In the genomic region with DNA sequence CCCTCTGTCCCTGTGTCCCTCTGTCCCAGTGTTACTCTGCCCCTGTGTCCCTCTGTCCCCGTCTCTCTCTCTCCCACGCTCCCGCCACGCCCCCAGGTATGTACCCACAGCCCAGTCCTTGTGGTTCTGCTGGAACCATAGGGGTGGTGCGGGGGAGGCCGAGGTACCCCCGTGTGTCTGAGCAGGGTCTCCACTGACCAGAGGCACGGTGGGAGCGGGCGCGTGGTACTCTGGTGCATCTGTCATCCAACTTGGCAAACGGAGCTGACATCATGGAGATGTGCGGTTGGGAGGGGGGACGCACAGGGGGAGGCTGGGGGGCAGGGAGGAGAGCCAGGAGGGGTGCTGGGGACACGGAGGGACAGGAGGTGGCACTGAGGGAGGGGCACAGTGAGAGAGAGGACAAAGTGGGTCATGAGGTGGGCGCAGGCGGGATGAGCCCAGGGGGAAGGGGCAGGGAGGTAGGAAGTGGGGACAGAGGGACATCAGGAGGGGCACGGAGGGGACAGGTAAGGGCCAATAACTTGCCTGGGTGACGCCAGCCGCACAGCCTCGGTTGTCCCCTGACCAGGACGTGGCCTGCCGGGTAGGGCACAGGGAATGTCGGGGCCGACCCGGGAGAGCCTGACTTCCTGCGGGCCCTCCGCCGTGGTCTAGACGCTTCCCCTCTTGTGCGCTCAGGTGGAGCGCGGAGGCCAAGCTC, we compare ENCODE assay signal across 16 cellular contexts.
DNase-seq lines count a peak whose midpoint lies in the region; ATAC-seq, FAIRE-seq and TF ChIP-seq lines count a peak whose summit lies in the region.
"Had no signal": no experiment of that assay in that cellular context is flagged by ENCODE, and none has a peak within 500 bp of the region (broad histone marks: within the 10 kb centered on the region; RNA-seq: fewer than 3 reads in every experiment).

No MANE protein-coding gene starts in this region.

- H3K18ac ChIP-seq in H1 (ENCODE audit: extremely low read depth, low read length): no peak overlapping the region
- no peak overlapping the region for H3K18ac ChIP-seq in mesenchymal stem cell (ENCODE audit: low read depth in 1 of 2, low read length in 2 of 2)

- no peak for TF ChIP-seq POLR2A in H1 (IDR thresholded peaks at IDR 0.05; ENCODE audit: control extremely low read depth in 1 of 2, low read depth in 2 of 2, low read length in 2 of 2)

- no peak for TF ChIP-seq RAD21 in H1 (IDR thresholded peaks at IDR 0.05 in 1 of 2, conservative IDR thresholded peaks at IDR 0.05 in 1 of 2; ENCODE audit: low read depth in 2 of 2, low read length in 2 of 2)

- H3K23ac ChIP-seq in H1 (ENCODE audit: insufficient read length) (no peak overlapping the region), mesenchymal stem cell (ENCODE audit: low read length in 2 of 2) (no peak overlapping the region)

- no peaks in the 10 kb centered on the region for H3K4me1 ChIP-seq in H1 (replicated peaks in 1 of 4; ENCODE audit: control insufficient read depth in 3 of 4, insufficient read depth in 4 of 4, low read length in 3 of 4)
- H3K4me1 ChIP-seq in mesenchymal stem cell (ENCODE audit: control insufficient read depth, insufficient read depth, low read depth, low read length): peaks cover 2% of the 10 kb centered on the region
- no peaks in the 10 kb centered on the region for H3K4me1 ChIP-seq in aorta (ENCODE audit: control insufficient read depth in 1 of 2, insufficient read depth in 2 of 2, low read length in 2 of 2)
- H3K4me1 ChIP-seq: BE2C had no signal

- H3K79me2 ChIP-seq in H1 (ENCODE audit: control insufficient read depth in 1 of 2, insufficient read depth in 2 of 2, low read length in 2 of 2): no peaks in the 10 kb centered on the region

- H3K36me3 ChIP-seq in H1 (ENCODE audit: control insufficient read depth in 2 of 4, insufficient read depth in 4 of 4, low read length in 3 of 4) (no peaks in the 10 kb centered on the region), mesenchymal stem cell (ENCODE audit: control insufficient read depth in 1 of 2, insufficient read depth in 2 of 2, low read depth in 1 of 2, low read length in 2 of 2) (no peaks in the 10 kb centered on the region), aorta (ENCODE audit: control insufficient read depth in 1 of 2, insufficient read depth in 2 of 2, low read length in 1 of 2) (no peaks in the 10 kb centered on the region)
- H3K36me3 ChIP-seq: BE2C had no signal

- no peaks in the 10 kb centered on the region for H3K9me3 ChIP-seq in H1 (ENCODE audit: insufficient read depth in 2 of 2, low read depth in 1 of 2, low read length in 1 of 2)
- no peaks in the 10 kb centered on the region for H3K9me3 ChIP-seq in mesenchymal stem cell (ENCODE audit: control insufficient read depth, low read length)
- H3K9me3 ChIP-seq in aorta (ENCODE audit: control insufficient read depth, low read length): no peaks in the 10 kb centered on the region
- H3K9me3 ChIP-seq: BE2C had no signal

- H2BK15ac ChIP-seq in H1 (ENCODE audit: low read length) (0 out of 2 replicates have a peak overlapping the region, but pooled peaks have one; percentile 67), mesenchymal stem cell (ENCODE audit: low read depth, poor library complexity, severe bottlenecking) (no peak overlapping the region)

- peak; percentile 22 for ATAC-seq in aorta (ENCODE audit: low FRiP score)

- no peak overlapping the region for H3K4me2 ChIP-seq in H1 (ENCODE audit: insufficient read depth in 1 of 2, low read depth in 2 of 2, low read length in 2 of 2)
- no peak overlapping the region for H3K4me2 ChIP-seq in mesenchymal stem cell (ENCODE audit: low read length, poor library complexity, severe bottlenecking)

- H2BK20ac ChIP-seq in H1 (ENCODE audit: low read length): 0 out of 2 replicates have a peak overlapping the region, but pooled peaks have one; percentile 43

- TF ChIP-seq EP300 in H1 (IDR thresholded peaks at IDR 0.05; ENCODE audit: borderline replicate concordance in 1 of 2, low read depth in 2 of 2, low read length in 2 of 2): no peak

- H4K8ac ChIP-seq in H1 (ENCODE audit: extremely low read depth, insufficient read depth, low read length): no peak overlapping the region
- H4K8ac ChIP-seq in mesenchymal stem cell (ENCODE audit: low read length): no peak overlapping the region

- H3K79me1 ChIP-seq in H1 (ENCODE audit: low read depth, low read length) (no peaks in the 10 kb centered on the region), mesenchymal stem cell (replicated peaks; ENCODE audit: low read length, poor library complexity, severe bottlenecking) (no peaks in the 10 kb centered on the region)

- no peak overlapping the region for H2BK120ac ChIP-seq in H1 (replicated peaks; ENCODE audit: low read depth, low read length)
- no peak overlapping the region for H2BK120ac ChIP-seq in mesenchymal stem cell (ENCODE audit: low read depth, low read length)

- no peak for TF ChIP-seq CTCF in H1 (IDR thresholded peaks at IDR 0.05; ENCODE audit: control extremely low read depth in 1 of 3, insufficient read depth in 1 of 3, low read depth in 1 of 3, low read length in 3 of 3)

- H3K56ac ChIP-seq in H1 (replicated peaks; ENCODE audit: insufficient read length, low read depth, low read length): no peak overlapping the region

- intact Hi-C loops in posterior vena cava (cut with DNase I) (no loop called here), aorta (cut with DNase I) (no loop called here)

- POLR2A ChIA-PET in H1 (lab: Charles Lee; ENCODE audit: partially characterized antibody): no interaction called here

- peak overlapping the region; percentile 1 for H4K91ac ChIP-seq in H1 (replicated peaks; ENCODE audit: insufficient read length, low read length)
- peak overlapping the region; percentile 56 for H4K91ac ChIP-seq in mesenchymal stem cell (ENCODE audit: low read length)

- H2AFZ ChIP-seq in H1 (ENCODE audit: low read length) (no peak overlapping the region), mesenchymal stem cell (ENCODE audit: low read depth, low read length) (no peak overlapping the region)

- H3K4me3 ChIP-seq in H1 (ENCODE audit: extremely low read depth in 1 of 4, insufficient read depth in 2 of 4, low read depth in 3 of 4, low read length in 4 of 4) (no peak overlapping the region), mesenchymal stem cell (ENCODE audit: insufficient read depth in 1 of 2, low read depth in 1 of 2, low read length in 2 of 2) (peak overlapping the region in 1 of 2 experiments; percentile 10), aorta (ENCODE audit: low read length in 2 of 2) (no peak overlapping the region)

- CTCF ChIA-PET in H1 (lab: Charles Lee; ENCODE audit: partially characterized antibody): interaction anchor here (1.3 to 3.1 kb wide), 2 partner anchors 15 to 20 kb away, joined by 3 to 14 read pairs; no protein-coding TSS in a partner anchor

- H4K20me1 ChIP-seq in H1 (replicated peaks in 1 of 2; ENCODE audit: control insufficient read depth in 1 of 2, insufficient read depth in 2 of 2, low read length in 2 of 2): no peaks in the 10 kb centered on the region

- FAIRE-seq in H1 (lab: Jason Lieb, UNC): no peak
- FAIRE-seq: A204.1, GM12891, HTR-8/SVneo had no signal

- no peaks in the 10 kb centered on the region for H3K27me3 ChIP-seq in H1 (replicated peaks in 1 of 4; ENCODE audit: control insufficient read depth in 3 of 4, extremely low read depth in 1 of 4, insufficient read depth in 3 of 4, low read length in 3 of 4)
- peaks cover 4 to 13% of the 10 kb centered on the region in 2 experiments for H3K27me3 ChIP-seq in mesenchymal stem cell (ENCODE audit: control insufficient read depth in 1 of 2, insufficient read depth in 1 of 2, low read length in 2 of 2)
- H3K27me3 ChIP-seq in aorta (ENCODE audit: control insufficient read depth in 1 of 2, insufficient read depth in 2 of 2, low read length in 1 of 2): no peaks in the 10 kb centered on the region
- H3K27me3 ChIP-seq: BE2C had no signal

- H3K27ac ChIP-seq in H1 (ENCODE audit: low read depth, low read length): no peak overlapping the region
- no peak overlapping the region for H3K27ac ChIP-seq in mesenchymal stem cell (ENCODE audit: low read length, poor library complexity, severe bottlenecking)
- no peak overlapping the region for H3K27ac ChIP-seq in aorta (ENCODE audit: low read depth in 1 of 2, low read length in 2 of 2)
- H3K27ac ChIP-seq: C4-2B had no signal

- no peak overlapping the region for H2BK5ac ChIP-seq in H1 (ENCODE audit: low read depth, low read length)
- H2BK5ac ChIP-seq in mesenchymal stem cell (ENCODE audit: low read depth, low read length, poor library complexity, severe bottlenecking): no peak overlapping the region

- H2AK5ac ChIP-seq in H1 (ENCODE audit: low read depth, low read length) (no peak overlapping the region), mesenchymal stem cell (ENCODE audit: low read length, severe bottlenecking) (no peak overlapping the region)

- H4K5ac ChIP-seq in H1 (ENCODE audit: insufficient read length, low read depth, low read length): no peak overlapping the region

- DNase-seq in H1 (ENCODE audit: low read depth in 1 of 2, low spot score in 2 of 2) (no peak), mesenchymal stem cell (no peak), posterior vena cava (ENCODE audit: low spot score) (peak; percentile 78), aorta (no peak), GM19238 (ENCODE audit: insufficient read length, low spot score) (no peak), NCI-H2029 (lab: John Stamatoyannopoulos, UW) (no peak)
- DNase-seq in stimulated activated CD4-positive, alpha-beta T cell treated with anti-CD3 and anti-CD28 coated beads, Interleukin-4, amount 100 ng/mL, for 1 hour: no peak
- DNase-seq: BE2C; CD4-positive, alpha-beta memory T cell; DMS79; HCEC 1CT; HFFc6 had no signal

- H3K4ac ChIP-seq in H1 (replicated peaks; ENCODE audit: insufficient read length, low read depth, low read length) (peak overlapping the region; percentile 64), mesenchymal stem cell (ENCODE audit: low read depth in 1 of 2, low read length in 2 of 2) (no peak overlapping the region)

- no peak overlapping the region for H3K14ac ChIP-seq in H1 (ENCODE audit: insufficient read length)
- no peak overlapping the region for H3K14ac ChIP-seq in mesenchymal stem cell (ENCODE audit: low read length in 2 of 2)

- H3K23me2 ChIP-seq in H1 (ENCODE audit: low read depth, low read length): no peaks in the 10 kb centered on the region

- H3K9ac ChIP-seq in H1 (replicated peaks in 1 of 4; ENCODE audit: extremely low read depth in 1 of 4, low read depth in 3 of 4, low read length in 3 of 4) (no peak overlapping the region), mesenchymal stem cell (ENCODE audit: low read length) (no peak overlapping the region)

- H2BK12ac ChIP-seq in H1 (ENCODE audit: low read depth, low read length): no peak overlapping the region
- no peak overlapping the region for H2BK12ac ChIP-seq in mesenchymal stem cell (ENCODE audit: low read length in 2 of 2)

- 86% methylated on average over 13 of the region's 33 CpGs; no CpG with 5 or more reads in 1 of the 2 experiments for whole genome bisulfite sequencing in H1 (ENCODE audit: extremely low coverage in 1 of 2, insufficient coverage in 1 of 2, insufficient read length in 1 of 2, insufficient replicate concordance in 2 of 2, low coverage in 1 of 2, low lambda C conversion rate in 2 of 2, missing lambda C conversion rate in 1 of 2), 2 experiments
- 93% methylated on average over 31 of the region's 33 CpGs for WGBS in mesenchymal stem cell
- 95% methylated on average over 33 of the region's 33 CpGs for WGBS in aorta, 2 donors

TF ChIP-seq in H1, 55 proteins besides CTCF, POLR2A, EP300 and RAD21 (continues in another document):
- TF ChIP-seq BCL11A (IDR thresholded peaks at IDR 0.05; ENCODE audit: low read depth in 2 of 2, low read length in 2 of 2): no peak
